Comparison of ENCODE assay signal across 17 cellular contexts in the genomic region with DNA sequence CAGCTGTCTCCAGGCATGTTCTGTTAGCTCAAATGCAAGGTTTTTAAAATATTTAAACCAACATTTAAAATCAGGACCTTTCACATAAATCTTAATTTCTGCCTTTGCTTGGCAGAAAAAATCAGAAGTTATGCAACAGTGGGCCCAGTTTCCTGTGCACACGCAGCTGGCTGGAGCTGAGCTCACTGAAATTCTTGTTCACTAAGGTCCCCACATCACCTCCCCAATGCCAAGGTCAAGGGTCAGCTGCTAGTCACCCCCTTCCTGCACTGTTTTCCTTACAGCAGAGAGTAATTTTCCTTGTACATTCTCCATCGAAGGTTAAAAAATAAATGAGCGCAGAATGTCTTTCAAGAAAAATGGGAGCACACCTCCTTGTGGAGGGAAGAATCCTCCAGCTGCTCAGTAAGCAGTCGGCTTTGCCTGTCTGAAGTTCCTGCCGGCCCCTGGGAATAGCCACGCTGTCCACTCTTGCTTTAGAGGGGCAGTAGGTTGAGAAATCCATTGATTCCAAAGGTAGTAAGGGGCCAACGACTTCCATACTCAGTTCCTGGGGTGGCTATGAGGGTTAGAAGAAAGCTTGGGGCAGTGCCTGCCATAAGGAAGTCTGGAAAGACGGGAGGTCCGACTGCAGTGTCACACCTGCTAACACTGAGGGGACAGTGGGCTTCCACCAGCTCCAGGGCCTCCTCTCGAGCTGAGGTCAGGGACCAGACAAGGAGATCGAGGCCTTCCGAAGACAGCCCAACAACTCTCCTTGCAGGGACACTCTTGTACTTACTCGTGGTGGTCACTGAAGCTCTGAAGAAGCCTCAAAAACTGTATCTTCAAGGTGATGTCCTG. TPM values are rescaled to one million over a fixed set of nuclear protein-coding genes. Genes with fewer than 3 reads are reported as not detected.
A peak's percentile ranks its signal among the peaks of the same experiment; 100 is the strongest.
DNase-seq lines count a peak whose midpoint lies in the region; ATAC-seq and TF ChIP-seq lines count a peak whose summit lies in the region.
"Had no signal": no experiment of that assay in that cellular context is flagged by ENCODE, and none has a peak within 500 bp of the region (broad histone marks: within the 10 kb centered on the region; RNA-seq: fewer than 3 reads in every experiment).

No MANE protein-coding gene starts in this region.

- H2AK5ac ChIP-seq in mesenchymal stem cell (ENCODE audit: low read length, severe bottlenecking): no peak overlapping the region

- no peak overlapping the region for H3K4me2 ChIP-seq in mesenchymal stem cell (ENCODE audit: low read length, poor library complexity, severe bottlenecking)

- H2BK5ac ChIP-seq in mesenchymal stem cell (ENCODE audit: low read depth, low read length, poor library complexity, severe bottlenecking): no peak overlapping the region

- H3K4me3 ChIP-seq in mesenchymal stem cell (ENCODE audit: insufficient read depth in 1 of 2, low read depth in 1 of 2, low read length in 2 of 2) (no peak overlapping the region), upper lobe of left lung (no peak overlapping the region)

- H3K27ac ChIP-seq in mesenchymal stem cell (ENCODE audit: low read length, poor library complexity, severe bottlenecking) (no peak overlapping the region), upper lobe of left lung (peak overlapping the region in 3 of 4 donors; percentile 46 to 70 (median 49))

- H3K9ac ChIP-seq in mesenchymal stem cell (ENCODE audit: low read length): peak overlapping the region; percentile 3

- H2BK120ac ChIP-seq in mesenchymal stem cell (ENCODE audit: low read depth, low read length): no peak overlapping the region

- peaks cover 55% of the 10 kb centered on the region for H3K79me1 ChIP-seq in mesenchymal stem cell (replicated peaks; ENCODE audit: low read length, poor library complexity, severe bottlenecking)

- 89% methylated on average over 13 of the region's 13 CpGs for WGBS in mesenchymal stem cell
- 82 to 83% methylated on average over 12 to 13 of the region's 13 CpGs for WGBS in upper lobe of left lung, 2 donors

- H3K27me3 ChIP-seq in mesenchymal stem cell (ENCODE audit: control insufficient read depth in 1 of 2, insufficient read depth in 1 of 2, low read length in 2 of 2): no peaks in the 10 kb centered on the region
- no peaks in the 10 kb centered on the region for H3K27me3 ChIP-seq in upper lobe of left lung

- H4K91ac ChIP-seq in mesenchymal stem cell (ENCODE audit: low read length): no peak overlapping the region

- H3K18ac ChIP-seq in mesenchymal stem cell (ENCODE audit: low read depth in 1 of 2, low read length in 2 of 2): no peak overlapping the region

- H3K4me1 ChIP-seq in mesenchymal stem cell (ENCODE audit: control insufficient read depth, insufficient read depth, low read depth, low read length): peaks cover 3% of the 10 kb centered on the region
- peaks cover 0 to 10% (median 6%) of the 10 kb centered on the region in 4 donors for H3K4me1 ChIP-seq in upper lobe of left lung

- no peak overlapping the region for H2AFZ ChIP-seq in mesenchymal stem cell (ENCODE audit: low read depth, low read length)

- peak; percentile 33 for DNase-seq in activated effector memory CD4-positive, alpha-beta T cell treated with anti-CD3 and anti-CD28 coated beads, Interleukin-2, amount 50 U/mL, for 16 hours
- DNase-seq in activated effector memory CD4-positive, alpha-beta T cell treated with Interleukin-2 at 50 U/mL for 16 hours: no peak
- DNase-seq in ecto neural progenitor cell (ENCODE audit: low spot score) (peak; percentile 11), mesenchymal stem cell (no peak), upper lobe of left lung (no peak), LoVo (ENCODE audit: low spot score) (no peak), COR-L47 (lab: John Stamatoyannopoulos, UW) (no peak)
- DNase-seq: activated CD4-positive, alpha-beta T cell treated with anti-CD3 and anti-CD28 coated beads for 4 hours; endodermal cell; GF-D8; kidney; NCI-H2081; stimulated activated CD4-positive, alpha-beta T cell treated with anti-CD3 and anti-CD28 coated beads, Interleukin-1b, Interleukin-23, amount 100 ng/mL, for 48 hours; T-helper 2 cell had no signal

- H3K23ac ChIP-seq in mesenchymal stem cell (ENCODE audit: low read length in 2 of 2): no peak overlapping the region

- H3K36me3 ChIP-seq in mesenchymal stem cell (ENCODE audit: control insufficient read depth in 1 of 2, insufficient read depth in 2 of 2, low read depth in 1 of 2, low read length in 2 of 2) (peaks cover 81 to 95% of the 10 kb centered on the region in 2 experiments), upper lobe of left lung (peaks cover 30 to 100% (median 85%) of the 10 kb centered on the region in 4 donors)

- H3K4ac ChIP-seq in mesenchymal stem cell (ENCODE audit: low read depth in 1 of 2, low read length in 2 of 2): no peak overlapping the region

- TF ChIP-seq POLR2A in upper lobe of left lung (IDR thresholded peaks at IDR 0.05): no peak

- no peak overlapping the region for H2BK15ac ChIP-seq in mesenchymal stem cell (ENCODE audit: low read depth, poor library complexity, severe bottlenecking)

- no peak overlapping the region for H4K8ac ChIP-seq in mesenchymal stem cell (ENCODE audit: low read length)

- H3K14ac ChIP-seq in mesenchymal stem cell (ENCODE audit: low read length in 2 of 2): no peak overlapping the region

- no peak overlapping the region for H2BK12ac ChIP-seq in mesenchymal stem cell (ENCODE audit: low read length in 2 of 2)

- H3K9me3 ChIP-seq in mesenchymal stem cell (ENCODE audit: control insufficient read depth, low read length): no peaks in the 10 kb centered on the region
- no peaks in the 10 kb centered on the region for H3K9me3 ChIP-seq in upper lobe of left lung

- TF ChIP-seq EP300 in upper lobe of left lung (IDR thresholded peaks at IDR 0.05): no peak

- no peak for TF ChIP-seq CTCF in upper lobe of left lung (IDR thresholded peaks at IDR 0.05)

- ATAC-seq in upper lobe of left lung (ENCODE audit: low FRiP score in 2 of 2) (no peak), HG03442 (IDR thresholded peaks at IDR 0.05; ENCODE audit: unreplicated experiment) (no peak)

RNA-seq across cellular contexts. Expression of gene MYH7B, which starts 56.8 kb away (rescaled TPM):
- polyA plus RNA-seq in mesenchymal stem cell (2013, experiment 1 of 2): 0.10 TPM
- 0.08 TPM for polyA plus RNA-seq in mesenchymal stem cell (2013, experiment 2 of 2)
- total RNA-seq in upper lobe of left lung: 10 to 100 TPM in 1 of 6 donors, 1 to 10 TPM in 1, under 1 TPM in 3, not detected in 1; 0.51 to 11.5 (median 0.91) TPM
- total RNA-seq: HT1080, RPMI7951 had no signal

RNA-seq across cellular contexts. Expression of gene GSS, which starts 56.8 kb away (rescaled TPM):
- 40.8 TPM for polyA plus RNA-seq in mesenchymal stem cell (2013, experiment 1 of 2)
- 38.6 TPM for polyA plus RNA-seq in mesenchymal stem cell (2013, experiment 2 of 2)
- 100 to 1,000 TPM in 1 of 6 donors, 10 to 100 TPM in 5; 26.1 to 106 (median 34.3) TPM for total RNA-seq in upper lobe of left lung

Comparison
In these comparisons a context has a peak if more than half of its experiments do, and no peak if none do; other contexts are left out.
1. DNase-seq: peak in activated effector memory CD4-positive, alpha-beta T cell treated with anti-CD3 and anti-CD28 coated beads, Interleukin-2, amount 50 U/mL, for 16 hours (single experiment) and ecto neural progenitor cell (single experiment); none in activated effector memory CD4-positive, alpha-beta T cell treated with Interleukin-2 at 50 U/mL for 16 hours (single experiment), mesenchymal stem cell (single experiment), upper lobe of left lung (0 of 2), LoVo (single experiment) and COR-L47 (single experiment).